ENCODE assay signal across 14 cellular contexts in the genomic region with DNA sequence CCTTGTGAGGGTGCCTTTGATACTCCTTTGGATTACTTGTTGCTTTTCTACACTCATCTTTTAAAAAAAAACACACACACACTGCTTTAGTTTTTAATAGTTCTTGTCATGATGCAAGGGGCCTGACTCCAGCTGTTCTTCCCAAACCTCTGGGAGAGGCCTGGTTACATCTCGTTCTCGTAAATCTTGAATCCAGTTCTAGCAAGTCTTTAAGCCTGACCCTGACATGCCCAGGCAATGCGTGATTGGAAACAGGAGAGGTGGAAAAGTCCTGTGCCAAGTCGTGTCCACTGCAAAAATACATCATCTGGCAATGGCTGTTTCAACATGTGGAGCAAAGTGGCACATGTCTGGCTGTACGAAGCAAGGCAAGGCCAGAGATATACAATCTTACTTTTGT.
DNase-seq lines count a peak whose midpoint lies in the region; ATAC-seq, FAIRE-seq and TF ChIP-seq lines count a peak whose summit lies in the region.
"Had no signal": no experiment of that assay in that cellular context is flagged by ENCODE, and none has a peak within 500 bp of the region (broad histone marks: within the 10 kb centered on the region; RNA-seq: fewer than 3 reads in every experiment).

No MANE protein-coding gene starts in this region.

- DNase-seq in ELF-1 (ENCODE audit: low read depth, low spot score) (peak; percentile 47), coronary artery (ENCODE audit: low spot score) (peak; percentile 76), hepatocyte (ENCODE audit: low spot score) (peak; percentile 74), H54 (ENCODE audit: insufficient read length, low spot score) (no peak), NCI-H2171 treated with DMSO at 0.1 percent for 48 hours (lab: John Stamatoyannopoulos, UW) (no peak), activated gamma-delta T cell treated with Interleukin-2 at 50 U/mL for 16 hours (no peak)
- DNase-seq: activated CD4-positive, alpha-beta T cell treated with anti-CD3 and anti-CD28 coated beads for 4 hours; activated effector memory CD4-positive, alpha-beta T cell treated with anti-CD3 and anti-CD28 coated beads, Interleukin-2, amount 50 U/mL, for 16 hours; NCI-H1048; NCI-H774; stimulated activated naive CD4-positive, alpha-beta T cell had no signal

- H3K4me1 ChIP-seq in hepatocyte (ENCODE audit: insufficient read depth) (peaks cover 9% of the 10 kb centered on the region), skeletal muscle satellite cell (ENCODE audit: control insufficient read depth, insufficient read depth, low read length) (peaks cover 14% of the 10 kb centered on the region)

- H3K27me3 ChIP-seq in hepatocyte (no peaks in the 10 kb centered on the region), skeletal muscle satellite cell (ENCODE audit: control insufficient read depth, insufficient read depth, low read length) (no peaks in the 10 kb centered on the region)

- H2AFZ ChIP-seq in hepatocyte: no peak overlapping the region

- H3K9ac ChIP-seq in skeletal muscle satellite cell (ENCODE audit: low read depth, low read length): peak overlapping the region; percentile 0

- FAIRE-seq in H54 (lab: Jason Lieb, UNC): no peak

- WGBS in hepatocyte (ENCODE audit: low lambda C conversion rate, missing lambda C conversion rate): 53% methylated on average over 5 of the region's 5 CpGs

- TF ChIP-seq CTCF in coronary artery (IDR thresholded peaks at IDR 0.05): no peak
- TF ChIP-seq CTCF in hepatocyte (IDR thresholded peaks at IDR 0.05; ENCODE audit: poor library complexity): no peak

- H3K27ac ChIP-seq in coronary artery (peak overlapping the region in 1 of 2 donors; percentile 61), hepatocyte (peak overlapping the region; percentile 85)
- H3K27ac ChIP-seq: HL-60 had no signal

- H3K4me3 ChIP-seq in coronary artery: no peak overlapping the region
- no peak overlapping the region for H3K4me3 ChIP-seq in hepatocyte
- no peak overlapping the region for H3K4me3 ChIP-seq in skeletal muscle satellite cell (ENCODE audit: low read length)

- no peaks in the 10 kb centered on the region for H3K36me3 ChIP-seq in hepatocyte (replicated peaks; ENCODE audit: insufficient read depth, low read depth)
- no peaks in the 10 kb centered on the region for H3K36me3 ChIP-seq in skeletal muscle satellite cell (ENCODE audit: insufficient read depth, low read length)

- no peaks in the 10 kb centered on the region for H4K20me1 ChIP-seq in hepatocyte (ENCODE audit: insufficient read depth, poor library complexity, severe bottlenecking)

- H3K4me2 ChIP-seq in hepatocyte: peak overlapping the region; percentile 11
- H3K4me2 ChIP-seq in skeletal muscle satellite cell (ENCODE audit: low read length): peak overlapping the region; percentile 39

- ATAC-seq in HG02938 (IDR thresholded peaks at IDR 0.05; ENCODE audit: unreplicated experiment): no peak

- H3K79me2 ChIP-seq in hepatocyte: no peaks in the 10 kb centered on the region

- no peak for TF ChIP-seq POLR2A in H54 (IDR thresholded peaks at IDR 0.05; ENCODE audit: low read depth, low read length)

- H3K9me2 ChIP-seq in hepatocyte (replicated peaks; ENCODE audit: insufficient read depth): no peaks in the 10 kb centered on the region

- no peaks in the 10 kb centered on the region for H3K9me3 ChIP-seq in hepatocyte (ENCODE audit: low read depth)
- no peaks in the 10 kb centered on the region for H3K9me3 ChIP-seq in skeletal muscle satellite cell (replicated peaks; ENCODE audit: low read length)

Comparison
In these comparisons a context has a peak if more than half of its experiments do, and no peak if none do; other contexts are left out.
1. DNase-seq: peak in ELF-1 (single experiment), coronary artery (single experiment) and hepatocyte (single experiment); none in H54 (single experiment), NCI-H2171 treated with DMSO at 0.1 percent for 48 hours (single experiment) and activated gamma-delta T cell treated with Interleukin-2 at 50 U/mL for 16 hours (single experiment).